ENCODE assay signal across 14 cellular contexts in the genomic region with DNA sequence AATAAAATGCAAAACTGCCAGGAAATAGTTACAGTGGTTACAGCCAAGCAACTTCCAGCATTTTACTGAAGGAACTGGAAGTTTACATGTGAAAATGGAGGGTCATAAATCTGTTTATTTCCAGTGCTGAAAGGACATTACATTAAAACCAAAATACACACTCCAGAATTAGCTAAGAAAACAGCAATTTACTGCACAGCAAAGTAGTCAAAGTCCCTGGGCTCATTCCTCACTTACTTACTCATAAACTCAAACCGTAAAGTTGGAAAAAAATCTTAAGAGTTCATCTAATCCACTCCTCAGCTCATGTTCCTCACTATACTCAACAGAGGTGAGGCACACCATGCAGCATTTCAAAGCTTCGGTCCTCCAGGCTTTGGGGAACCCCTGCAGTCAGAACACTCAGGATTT. TPM values are rescaled to one million over a fixed set of nuclear protein-coding genes. Genes with fewer than 3 reads are reported as not detected.
DNase-seq lines count a peak whose midpoint lies in the region; ATAC-seq and TF ChIP-seq lines count a peak whose summit lies in the region.
"Had no signal": no experiment of that assay in that cellular context is flagged by ENCODE, and none has a peak within 500 bp of the region (broad histone marks: within the 10 kb centered on the region; RNA-seq: fewer than 3 reads in every experiment).

No MANE protein-coding gene starts in this region.

- no peaks in the 10 kb centered on the region for H3K9me3 ChIP-seq in SK-N-SH
- H3K9me3 ChIP-seq in fibroblast of lung (ENCODE audit: control insufficient read depth, insufficient read depth, low read depth, low read length) = no peaks in the 10 kb centered on the region

- no peak for ATAC-seq in HG03097 (IDR thresholded peaks at IDR 0.05; ENCODE audit: low FRiP score, unreplicated experiment)
- no peak for ATAC-seq in HG03460 (IDR thresholded peaks at IDR 0.05; ENCODE audit: unreplicated experiment)
- ATAC-seq: left cardiac atrium had no signal

- H3K27ac ChIP-seq in SK-N-SH (ENCODE audit: low read depth in 2 of 2, low read length in 1 of 2) = peak overlapping the region in 1 of 2 experiments; percentile 10; a peak in 2 of 4 replicates
- H3K27ac ChIP-seq in fibroblast of lung (ENCODE audit: insufficient read depth, low read length) = peak overlapping the region; percentile 17

- peaks cover 9% of the 10 kb centered on the region for H3F3A ChIP-seq in SK-N-SH (replicated peaks; ENCODE audit: insufficient read depth)

- no peak for TF ChIP-seq RAD21 in SK-N-SH (IDR thresholded peaks at IDR 0.05; ENCODE audit: low read length)

- no peak for TF ChIP-seq EP300 in SK-N-SH (IDR thresholded peaks at IDR 0.05; ENCODE audit: borderline replicate concordance in 1 of 2, low read depth in 1 of 2, low read length in 1 of 2)

- POLR2A ChIA-PET in SK-N-SH (lab: Yijun Ruan, JAX) = no interaction called here

- no peaks in the 10 kb centered on the region for H3K9me3 Mint-ChIP-seq in endothelial cell (ENCODE audit: unreplicated experiment)

- no peak overlapping the region for H3K9ac ChIP-seq in SK-N-SH
- H3K9ac ChIP-seq in fibroblast of lung (ENCODE audit: insufficient read depth, low read length) = no peak overlapping the region

- no peaks in the 10 kb centered on the region for H4K20me1 ChIP-seq in SK-N-SH (ENCODE audit: insufficient read depth)
- H4K20me1 ChIP-seq in fibroblast of lung (ENCODE audit: control insufficient read depth, extremely low read depth, insufficient read depth, low read length) = no peaks in the 10 kb centered on the region

- DNase-seq in ELR (ENCODE audit: low read depth) (peak; percentile 67), SK-N-SH (no peak), fibroblast of lung (ENCODE audit: low read depth in 2 of 2) (peak; percentile 60 to 78), renal cortical epithelial cell (ENCODE audit: low read depth) (peak; percentile 90), endothelial cell (ENCODE audit: low spot score) (no peak), cerebellum (ENCODE audit: low spot score) (no peak)
- DNase-seq: activated CD4-positive, alpha-beta T cell treated with anti-CD3 and anti-CD28 coated beads, Interleukin-2, amount 10 ng/mL, durations not matched to agents 24 days and 14 days; activated naive CD4-positive, alpha-beta T cell treated with anti-CD3 and anti-CD28 coated beads, Interleukin-2, amount 10 ng/mL, durations not matched to agents 7 days and 5 days; H7; left cardiac atrium; NCI-H524 treated with DMSO at 0.1 percent for 48 hours; trophoblast cell had no signal

- H3K27ac Mint-ChIP-seq in endothelial cell (ENCODE audit: unreplicated experiment) = no peak overlapping the region
- H3K27ac Mint-ChIP-seq: activated CD4-positive, alpha-beta T cell treated with anti-CD3 and anti-CD28 coated beads, Interleukin-2, amount 10 ng/mL, durations not matched to agents 24 days and 14 days; activated naive CD4-positive, alpha-beta T cell treated with anti-CD3 and anti-CD28 coated beads, Interleukin-2, amount 10 ng/mL, durations not matched to agents 7 days and 5 days had no signal

- CTCF ChIA-PET in SK-N-SH (lab: Yijun Ruan, JAX) = no interaction called here

- H3K4me1 ChIP-seq in SK-N-SH (ENCODE audit: control insufficient read depth in 1 of 2, insufficient read depth in 2 of 2, low read depth in 1 of 2, low read length in 1 of 2) = peaks cover 0 to 2% of the 10 kb centered on the region in 2 experiments; a peak in 2 of 4 replicates
- H3K4me1 ChIP-seq in fibroblast of lung (ENCODE audit: control insufficient read depth, extremely low read depth, insufficient read depth, low read length) = peaks cover 2% of the 10 kb centered on the region

- no peak overlapping the region for H3K4me3 ChIP-seq in SK-N-SH (ENCODE audit: low read depth in 2 of 2, low read length in 1 of 2)
- H3K4me3 ChIP-seq in fibroblast of lung (replicated peaks in 1 of 4; ENCODE audit: control extremely low read depth in 1 of 4, insufficient read depth in 1 of 4, low read depth in 3 of 4, low read length in 4 of 4) = no peak overlapping the region

- no peaks in the 10 kb centered on the region for H3K27me3 Mint-ChIP-seq in endothelial cell (ENCODE audit: unreplicated experiment)
- H3K27me3 Mint-ChIP-seq: activated CD4-positive, alpha-beta T cell treated with anti-CD3 and anti-CD28 coated beads, Interleukin-2, amount 10 ng/mL, durations not matched to agents 24 days and 14 days; activated naive CD4-positive, alpha-beta T cell treated with anti-CD3 and anti-CD28 coated beads, Interleukin-2, amount 10 ng/mL, durations not matched to agents 7 days and 5 days had no signal

- H3K27me3 ChIP-seq in SK-N-SH (ENCODE audit: insufficient read depth) = no peaks in the 10 kb centered on the region
- H3K27me3 ChIP-seq in fibroblast of lung (ENCODE audit: control insufficient read depth, insufficient read depth, low read length) = no peaks in the 10 kb centered on the region

- peaks cover 33% of the 10 kb centered on the region for H3K36me3 Mint-ChIP-seq in endothelial cell (ENCODE audit: low read depth, unreplicated experiment)

- H3K36me3 ChIP-seq in SK-N-SH (replicated peaks in 1 of 2; ENCODE audit: control insufficient read depth in 1 of 2, insufficient read depth in 2 of 2, low read length in 1 of 2) (peaks cover 0 to 3% of the 10 kb centered on the region in 2 experiments), fibroblast of lung (ENCODE audit: control insufficient read depth, insufficient read depth, low read length) (peaks cover 5% of the 10 kb centered on the region)

- WGBS in SK-N-SH (ENCODE audit: low lambda C conversion rate) = 47% methylated on average over 2 of the region's 2 CpGs

- H3K79me2 ChIP-seq in SK-N-SH (ENCODE audit: insufficient read depth) = no peaks in the 10 kb centered on the region
- H3K79me2 ChIP-seq in fibroblast of lung (ENCODE audit: control insufficient read depth, insufficient read depth, low read length) = peaks cover 2% of the 10 kb centered on the region

- no peak for TF ChIP-seq CTCF in SK-N-SH (IDR thresholded peaks at IDR 0.05)
- TF ChIP-seq CTCF in fibroblast of lung (conservative IDR thresholded peaks at IDR 0.05 in 1 of 2, IDR thresholded peaks at IDR 0.05 in 1 of 2; ENCODE audit: low read depth in 1 of 2, low read length in 2 of 2) = no peak
- no peak for TF ChIP-seq CTCF in endothelial cell (IDR thresholded peaks at IDR 0.05; ENCODE audit: unreplicated experiment)

- H3K4me2 ChIP-seq in SK-N-SH (no peak overlapping the region), fibroblast of lung (ENCODE audit: extremely low read depth, insufficient read depth, low read length) (peak overlapping the region; percentile 68)

- no peak overlapping the region for H3K4me3 Mint-ChIP-seq in endothelial cell (ENCODE audit: unreplicated experiment)
- H3K4me3 Mint-ChIP-seq: activated CD4-positive, alpha-beta T cell treated with anti-CD3 and anti-CD28 coated beads, Interleukin-2, amount 10 ng/mL, durations not matched to agents 24 days and 14 days; activated naive CD4-positive, alpha-beta T cell treated with anti-CD3 and anti-CD28 coated beads, Interleukin-2, amount 10 ng/mL, durations not matched to agents 7 days and 5 days had no signal

- H3K4me1 Mint-ChIP-seq in endothelial cell (ENCODE audit: unreplicated experiment) = peaks cover 26% of the 10 kb centered on the region

- no peaks in the 10 kb centered on the region for H3K9me2 ChIP-seq in SK-N-SH

- H2AFZ ChIP-seq in SK-N-SH (ENCODE audit: low read depth) = no peak overlapping the region; the same call in 1 of the 2 replicates
- no peak overlapping the region for H2AFZ ChIP-seq in fibroblast of lung (ENCODE audit: low read length)

TF ChIP-seq in SK-N-SH, 30 proteins besides CTCF, POLR2A, EP300 and RAD21:
- TF ChIP-seq ELF1 (IDR thresholded peaks at IDR 0.05) (no peak), TEAD4 (IDR thresholded peaks at IDR 0.05; ENCODE audit: borderline replicate concordance, insufficient read depth) (no peak), SIN3A (IDR thresholded peaks at IDR 0.05; ENCODE audit: borderline replicate concordance, low read depth, low read length) (no peak), CHD2 (IDR thresholded peaks at IDR 0.05; ENCODE audit: low read length, partially characterized antibody) (no peak), RXRA (IDR thresholded peaks at IDR 0.05; ENCODE audit: borderline replicate concordance, low read depth) (no peak), TCF12 (IDR thresholded peaks at IDR 0.05) (peak; percentile 9; the same call in 1 of the 2 replicates), MXI1 (IDR thresholded peaks at IDR 0.05; ENCODE audit: low read depth, low read length) (no peak), EZH2phosphoT487 (IDR thresholded peaks at IDR 0.05; ENCODE audit: borderline replicate concordance, low read depth) (no peak), MEF2A (IDR thresholded peaks at IDR 0.05; ENCODE audit: borderline replicate concordance, low read depth) (no peak), NRF1 (IDR thresholded peaks at IDR 0.05; ENCODE audit: low read depth, low read length) (no peak), JUND (IDR thresholded peaks at IDR 0.05) (peak; percentile 33; the same call in 1 of the 2 replicates), FOSL2 (IDR thresholded peaks at IDR 0.05; ENCODE audit: borderline replicate concordance, low read depth) (peak; percentile 38; the same call in 1 of the 2 replicates), RFX5 (IDR thresholded peaks at IDR 0.05; ENCODE audit: low read length) (no peak)
- TF ChIP-seq, protein P1, sequence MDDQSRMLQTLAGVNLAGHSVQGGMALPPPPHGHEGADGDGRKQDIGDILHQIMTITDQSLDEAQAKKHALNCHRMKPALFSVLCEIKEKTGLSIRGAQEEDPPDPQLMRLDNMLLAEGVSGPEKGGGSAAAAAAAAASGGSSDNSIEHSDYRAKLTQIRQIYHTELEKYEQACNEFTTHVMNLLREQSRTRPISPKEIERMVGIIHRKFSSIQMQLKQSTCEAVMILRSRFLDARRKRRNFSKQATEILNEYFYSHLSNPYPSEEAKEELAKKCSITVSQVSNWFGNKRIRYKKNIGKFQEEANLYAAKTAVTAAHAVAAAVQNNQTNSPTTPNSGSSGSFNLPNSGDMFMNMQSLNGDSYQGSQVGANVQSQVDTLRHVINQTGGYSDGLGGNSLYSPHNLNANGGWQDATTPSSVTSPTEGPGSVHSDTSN (IDR thresholded peaks at IDR 0.05) = peak; percentile 54

RNA-seq across cellular contexts. Expression of a gene that starts 17.4 kb away (rescaled TPM):
- polyA plus RNA-seq in SK-N-SH (2012; rRNA removed) = 101 and 104 TPM in 2 replicates
- polyA plus RNA-seq in SK-N-SH (2012; cell fraction: cytosol; rRNA removed) = 92.4 and 111 TPM in 2 replicates
- 25.4 and 47.1 TPM in 2 replicates for polyA plus RNA-seq in SK-N-SH (2012; cell fraction: nucleus; rRNA removed)
- 31.1 and 75.8 TPM in 2 replicates for total RNA-seq in fibroblast of lung
- polyA plus RNA-seq in fibroblast of lung = 252 and 593 TPM in 2 replicates
- 307 and 587 TPM in 2 replicates for polyA plus RNA-seq in fibroblast of lung (2012)
- polyA minus RNA-seq in fibroblast of lung (ENCODE audit: low replicate concordance) = 57.2 and 70.9 TPM in 2 replicates
- 161 and 264 TPM in 2 replicates for total RNA-seq in renal cortical epithelial cell
- total RNA-seq in endothelial cell (ENCODE audit: unreplicated experiment) = 162 TPM
- 32.5 TPM for total RNA-seq in cerebellum

Comparison
In these comparisons a context has a peak if more than half of its experiments do, and no peak if none do; other contexts are left out.
1. DNase-seq: peak in ELR (single experiment), fibroblast of lung (2 of 2) and renal cortical epithelial cell (single experiment); none in SK-N-SH (single experiment), endothelial cell (single experiment) and cerebellum (single experiment).